Comparison of ENCODE assay signal across 21 cellular contexts in genomic region chr16:66131895-66132294, GRCh38.
DNase-seq lines count a peak whose midpoint lies in the region; ATAC-seq and TF ChIP-seq lines count a peak whose summit lies in the region.
"Had no signal": no experiment of that assay in that cellular context is flagged by ENCODE, and none has a peak within 500 bp of the region (broad histone marks: within the 10 kb centered on the region; RNA-seq: fewer than 3 reads in every experiment).

No MANE protein-coding gene starts in this region.

- H3K36me3 ChIP-seq in upper lobe of left lung, result no peaks in the 10 kb centered on the region
- H3K36me3 ChIP-seq: breast epithelium, vagina had no signal

- no peak for TF ChIP-seq POLR2A in upper lobe of left lung (IDR thresholded peaks at IDR 0.05)

- TF ChIP-seq CTCF in upper lobe of left lung (IDR thresholded peaks at IDR 0.05), result no peak

- peak overlapping the region in 2 of 4 donors; percentile 27 to 36 for H3K4me3 ChIP-seq in upper lobe of left lung
- H3K4me3 ChIP-seq: breast epithelium, SK-N-MC, vagina had no signal

- DNase-seq in HCEC 1CT (peak; percentile 40), amniotic epithelial cell (ENCODE audit: low read depth) (peak; percentile 63), iris pigment epithelial cell (ENCODE audit: low read depth) (peak; percentile 61), upper lobe of left lung (no peak), iPS-NIHi11 (ENCODE audit: low spot score) (no peak), hypothalamus (lab: John Stamatoyannopoulos, UW) (no peak)
- DNase-seq: activated CD4-positive, alpha-beta T cell treated with anti-CD3 and anti-CD28 coated beads, Interleukin-2, amount 50 U/mL, for 48 hours; activated gamma-delta T cell; activated naive CD8-positive, alpha-beta T cell treated with anti-CD3 and anti-CD28 coated beads, Interleukin-2, amount 50 U/mL, for 24 hours; CD8-positive, alpha-beta T cell; head of caudate nucleus; midbrain; NCI-H1105 treated with DMSO at 0.1 percent for 48 hours; NCI-H2081 treated with DMSO at 0.1 percent for 48 hours; NCI-H446 treated with DMSO at 0.1 percent for 48 hours; NK-92 treated with Interleukin-12 subunit alpha and Interleukin-12 subunit beta, amount 100 ng/mL, for 24 hours had no signal

- peaks cover 0 to 13% (median 5%) of the 10 kb centered on the region in 4 donors for H3K4me1 ChIP-seq in upper lobe of left lung
- H3K4me1 ChIP-seq: breast epithelium had no signal

- ATAC-seq in upper lobe of left lung (ENCODE audit: low FRiP score in 2 of 2), result no peak
- ATAC-seq in GM18907 (IDR thresholded peaks at IDR 0.05; ENCODE audit: unreplicated experiment), result no peak
- ATAC-seq: activated naive CD8-positive, alpha-beta T cell treated with anti-CD3 and anti-CD28 coated beads, Interleukin-2, amount 50 U/mL, for 24 hours; CD8-positive, alpha-beta T cell; Panc1 had no signal

- H3K9me3 ChIP-seq in upper lobe of left lung, result no peaks in the 10 kb centered on the region
- H3K9me3 ChIP-seq: breast epithelium, vagina had no signal

- peak overlapping the region; percentile 20 to 80 (median 71) for H3K27ac ChIP-seq in upper lobe of left lung
- H3K27ac ChIP-seq: SK-N-MC, vagina had no signal

- no peak for TF ChIP-seq EP300 in upper lobe of left lung (IDR thresholded peaks at IDR 0.05)

- 65 to 66% methylated on average over 3 of the region's 3 CpGs for WGBS in upper lobe of left lung, 2 donors

- no peaks in the 10 kb centered on the region for H3K27me3 ChIP-seq in upper lobe of left lung
- H3K27me3 ChIP-seq: breast epithelium, vagina had no signal

Comparison
In these comparisons a context has a peak if more than half of its experiments do, and no peak if none do; other contexts are left out.
1. DNase-seq: peak in HCEC 1CT (single experiment), amniotic epithelial cell (single experiment) and iris pigment epithelial cell (single experiment); none in upper lobe of left lung (0 of 2), iPS-NIHi11 (single experiment) and hypothalamus (0 of 51).